In genomic region chr6:34095136-34095505, GRCh38 we compare ENCODE assay signal across 30 cellular contexts. TPM values are rescaled to one million over a fixed set of nuclear protein-coding genes. Genes with fewer than 3 reads are reported as not detected.
"Had no signal": no experiment of that assay in that cellular context is flagged by ENCODE, and none has a peak within 500 bp of the region (broad histone marks: within the 10 kb centered on the region; RNA-seq: fewer than 3 reads in every experiment).

No MANE protein-coding gene starts in this region.

- H3K4me1 ChIP-seq: ascending aorta, heart left ventricle, parathyroid adenoma, psoas muscle, spleen, transverse colon had no signal

- H3K9me3 ChIP-seq: ascending aorta, psoas muscle, transverse colon had no signal

- H3K4me1 Mint-ChIP-seq: activated CD4-positive, alpha-beta T cell treated with anti-CD3 and anti-CD28 coated beads, Interleukin-2, amount 10 ng/mL, durations not matched to agents 24 days and 14 days; activated naive CD4-positive, alpha-beta T cell treated with anti-CD3 and anti-CD28 coated beads, Interleukin-2, amount 10 ng/mL, durations not matched to agents 7 days and 5 days; activated naive CD8-positive, alpha-beta T cell treated with anti-CD3 and anti-CD28 coated beads, Interleukin-2, amount 10 ng/mL, durations not matched to agents 7 days and 5 days; immature natural killer cell; mesothelial cell of epicardium; naive B cell had no signal

- H3K27me3 ChIP-seq: ascending aorta, cardiac muscle cell had no signal

- H3K4me3 Mint-ChIP-seq: activated CD4-positive, alpha-beta memory T cell treated with anti-CD3 and anti-CD28 coated beads, Interleukin-2, amount 10 ng/mL, durations not matched to agents 7 days and 5 days; activated CD4-positive, alpha-beta T cell treated with anti-CD3 and anti-CD28 coated beads, Interleukin-2, amount 10 ng/mL, durations not matched to agents 24 days and 14 days; activated naive CD4-positive, alpha-beta T cell treated with anti-CD3 and anti-CD28 coated beads, Interleukin-2, amount 10 ng/mL, durations not matched to agents 7 days and 5 days; activated naive CD8-positive, alpha-beta T cell treated with anti-CD3 and anti-CD28 coated beads, Interleukin-2, amount 10 ng/mL, durations not matched to agents 7 days and 5 days; activated T-cell treated with anti-CD3 and anti-CD28 coated beads, Interleukin-2, amount 50 U/mL, for 24 hours; brain; effector memory CD8-positive, alpha-beta T cell; immature natural killer cell; mesothelial cell of epicardium had no signal

- H2AFZ ChIP-seq: parathyroid adenoma had no signal

- DNase-seq: activated CD4-positive, alpha-beta memory T cell treated with anti-CD3 and anti-CD28 coated beads, Interleukin-2, amount 10 ng/mL, durations not matched to agents 7 days and 5 days; activated CD4-positive, alpha-beta T cell treated with anti-CD3 and anti-CD28 coated beads, Interleukin-2, amount 10 ng/mL, durations not matched to agents 24 days and 14 days; activated CD4-positive, CD25-positive, alpha-beta regulatory T cell treated with anti-CD3 and anti-CD28 coated beads, Interleukin-2, amount 50 U/mL, for 72 hours; activated CD8-positive, alpha-beta memory T cell treated with anti-CD3 and anti-CD28 coated beads, Interleukin-2, amount 50 U/mL, for 48 hours; activated gamma-delta T cell; activated naive CD4-positive, alpha-beta T cell treated with anti-CD3 and anti-CD28 coated beads, Interleukin-2, amount 10 ng/mL, durations not matched to agents 7 days and 5 days; activated naive CD8-positive, alpha-beta T cell treated with anti-CD3 and anti-CD28 coated beads, Interleukin-2, amount 10 ng/mL, durations not matched to agents 7 days and 5 days; activated T-cell treated with anti-CD3 and anti-CD28 coated beads, Interleukin-2, amount 50 U/mL, for 24 hours; cortex of kidney; effector memory CD8-positive, alpha-beta T cell; heart left ventricle; immature natural killer cell; kidney; left colon; naive B cell; occipital lobe; psoas muscle; spleen; stimulated activated naive CD4-positive, alpha-beta T cell treated with Interleukin-2 at 50 U/mL for 16 hours; T-helper 9 cell; transverse colon; WERI-Rb-1 had no signal

- H3K4me3 ChIP-seq: ascending aorta, cardiac muscle cell, heart left ventricle, psoas muscle, spleen, transverse colon had no signal

- H3K36me3 Mint-ChIP-seq: activated naive CD4-positive, alpha-beta T cell treated with anti-CD3 and anti-CD28 coated beads, Interleukin-2, amount 10 ng/mL, durations not matched to agents 7 days and 5 days; activated naive CD8-positive, alpha-beta T cell treated with anti-CD3 and anti-CD28 coated beads, Interleukin-2, amount 10 ng/mL, durations not matched to agents 7 days and 5 days; brain; immature natural killer cell; mesothelial cell of epicardium; naive B cell had no signal

- H3K27ac Mint-ChIP-seq: activated CD4-positive, alpha-beta memory T cell treated with anti-CD3 and anti-CD28 coated beads, Interleukin-2, amount 10 ng/mL, durations not matched to agents 7 days and 5 days; activated CD4-positive, alpha-beta T cell treated with anti-CD3 and anti-CD28 coated beads, Interleukin-2, amount 10 ng/mL, durations not matched to agents 24 days and 14 days; activated naive CD4-positive, alpha-beta T cell treated with anti-CD3 and anti-CD28 coated beads, Interleukin-2, amount 10 ng/mL, durations not matched to agents 7 days and 5 days; activated naive CD8-positive, alpha-beta T cell treated with anti-CD3 and anti-CD28 coated beads, Interleukin-2, amount 10 ng/mL, durations not matched to agents 7 days and 5 days; activated T-cell treated with anti-CD3 and anti-CD28 coated beads, Interleukin-2, amount 50 U/mL, for 24 hours; effector memory CD8-positive, alpha-beta T cell; immature natural killer cell; mesothelial cell of epicardium; naive B cell had no signal

- H3K36me3 ChIP-seq: ascending aorta, cardiac muscle cell, heart left ventricle, spleen, transverse colon had no signal

- H3K27ac ChIP-seq: ascending aorta, cardiac muscle cell, heart left ventricle, parathyroid adenoma, psoas muscle, spleen, transverse colon, WERI-Rb-1 had no signal

- H3K9me3 Mint-ChIP-seq: activated CD4-positive, alpha-beta memory T cell treated with anti-CD3 and anti-CD28 coated beads, Interleukin-2, amount 10 ng/mL, durations not matched to agents 7 days and 5 days; activated CD4-positive, alpha-beta T cell treated with anti-CD3 and anti-CD28 coated beads, Interleukin-2, amount 10 ng/mL, durations not matched to agents 24 days and 14 days; activated naive CD4-positive, alpha-beta T cell treated with anti-CD3 and anti-CD28 coated beads, Interleukin-2, amount 10 ng/mL, durations not matched to agents 7 days and 5 days; activated T-cell treated with anti-CD3 and anti-CD28 coated beads, Interleukin-2, amount 50 U/mL, for 24 hours; effector memory CD8-positive, alpha-beta T cell; immature natural killer cell; mesothelial cell of epicardium had no signal

- ATAC-seq: effector memory CD8-positive, alpha-beta T cell; heart left ventricle; left colon; psoas muscle had no signal

- H3K9ac ChIP-seq: parathyroid adenoma had no signal

- FAIRE-seq: endothelial cell of umbilical vein, kidney had no signal

- H3K79me2 ChIP-seq: parathyroid adenoma had no signal

RNA-seq across cellular contexts. Expression of gene GRM4, which starts 50.8 kb away (rescaled TPM):
- total RNA-seq: activated CD4-positive, alpha-beta memory T cell treated with anti-CD3 and anti-CD28 coated beads, Interleukin-2, amount 10 ng/mL, durations not matched to agents 7 days and 5 days; activated CD4-positive, alpha-beta T cell treated with anti-CD3 and anti-CD28 coated beads, Interleukin-2, amount 10 ng/mL, durations not matched to agents 24 days and 14 days; ascending aorta; endothelial cell of umbilical vein; kidney; left colon; liver; transverse colon had no signal
- polyA plus RNA-seq: fibroblast of lung, heart left ventricle, immature natural killer cell, liver had no signal
